ENCODE assay signal across 23 cellular contexts in genomic region chr4:183289688-183290087, GRCh38. TPM values are rescaled to one million over a fixed set of nuclear protein-coding genes. Genes with fewer than 3 reads are reported as not detected.
A peak's percentile ranks its signal among the peaks of the same experiment; 100 is the strongest.
DNase-seq lines count a peak whose midpoint lies in the region; ATAC-seq, FAIRE-seq and TF ChIP-seq lines count a peak whose summit lies in the region.
"Had no signal": no experiment of that assay in that cellular context is flagged by ENCODE, and none has a peak within 500 bp of the region (broad histone marks: within the 10 kb centered on the region; RNA-seq: fewer than 3 reads in every experiment).

No MANE protein-coding gene starts in this region.

- FAIRE-seq in RCC 7860 (lab: Jason Lieb, UNC), result no peak
- FAIRE-seq: GM12892 had no signal

- no peak overlapping the region for H3K27ac Mint-ChIP-seq in endodermal cell
- H3K27ac Mint-ChIP-seq: T-helper 1 cell treated with Interleukin-12 subunit alpha and Interleukin-12 subunit beta and Interleukin-4 antibody, amounts not matched to agents 30 μg/mL and 1 μg/mL, for 36 hours had no signal

- H3K27ac ChIP-seq in endodermal cell (ENCODE audit: low read depth, low read length) (no peak overlapping the region), WERI-Rb-1 (no peak overlapping the region)
- H3K27ac ChIP-seq: breast epithelium, C4-2B, hepatocyte, Peyer's patch, right lobe of liver, thoracic aorta had no signal

- no peak overlapping the region for H3K9ac ChIP-seq in endodermal cell (ENCODE audit: extremely low read depth, low read length, poor library complexity, severe bottlenecking)

- H3K27me3 Mint-ChIP-seq in endodermal cell (ENCODE audit: insufficient read depth), result no peaks in the 10 kb centered on the region

- H3K4me1 Mint-ChIP-seq in endodermal cell, result no peaks in the 10 kb centered on the region

- no peak for ATAC-seq in GM18873 (IDR thresholded peaks at IDR 0.05; ENCODE audit: low FRiP score, unreplicated experiment)
- ATAC-seq: right lobe of liver had no signal

- TF ChIP-seq CTCF in BE2C (IDR thresholded peaks at IDR 0.05; ENCODE audit: low read depth, low read length) (no peak), endodermal cell (conservative IDR thresholded peaks at IDR 0.05) (no peak), WERI-Rb-1 (IDR thresholded peaks at IDR 0.05; ENCODE audit: low read depth, low read length) (no peak)

- H3K9me3 ChIP-seq in BE2C, result no peaks in the 10 kb centered on the region
- H3K9me3 ChIP-seq in endodermal cell (ENCODE audit: control insufficient read depth, low read length), result no peaks in the 10 kb centered on the region
- no peaks in the 10 kb centered on the region for H3K9me3 ChIP-seq in WERI-Rb-1 (ENCODE audit: severe bottlenecking)
- H3K9me3 ChIP-seq: breast epithelium, Peyer's patch, right lobe of liver, thoracic aorta had no signal

- H3K9me3 Mint-ChIP-seq in endodermal cell, result no peaks in the 10 kb centered on the region
- H3K9me3 Mint-ChIP-seq: T-helper 1 cell treated with Interleukin-12 subunit alpha and Interleukin-12 subunit beta and Interleukin-4 antibody, amounts not matched to agents 30 μg/mL and 1 μg/mL, for 36 hours had no signal

- H3K27me3 ChIP-seq in BE2C (no peaks in the 10 kb centered on the region), endodermal cell (ENCODE audit: control insufficient read depth, insufficient read depth, low read length, poor library complexity, severe bottlenecking) (no peaks in the 10 kb centered on the region), WERI-Rb-1 (ENCODE audit: insufficient read depth, low read depth, severe bottlenecking) (no peaks in the 10 kb centered on the region)
- H3K27me3 ChIP-seq: breast epithelium, hepatocyte, Peyer's patch, right lobe of liver had no signal

- H3K36me3 ChIP-seq in BE2C (peaks cover 3% of the 10 kb centered on the region), endodermal cell (ENCODE audit: control insufficient read depth, insufficient read depth, low read length) (peaks cover 93% of the 10 kb centered on the region), WERI-Rb-1 (peaks cover 6% of the 10 kb centered on the region; the same call in 1 of the 2 replicates)
- H3K36me3 ChIP-seq: breast epithelium had no signal

- H3K4me3 ChIP-seq in BE2C (ENCODE audit: low read depth, low read length), result no peak overlapping the region
- H3K4me3 ChIP-seq in endodermal cell (ENCODE audit: low read length), result no peak overlapping the region
- H3K4me3 ChIP-seq in WERI-Rb-1 (ENCODE audit: low read depth, low read length), result no peak overlapping the region
- H3K4me3 ChIP-seq: breast epithelium, hepatocyte, Peyer's patch, right lobe of liver, thoracic aorta had no signal

- peak; percentile 25 for DNase-seq in BE2C
- peak; percentile 28 for DNase-seq in GM03348 (ENCODE audit: low spot score)
- DNase-seq in NCI-H226, result peak; percentile 9
- DNase-seq in endodermal cell, result peak; percentile 74
- no peak for DNase-seq in RCC 7860 (ENCODE audit: low spot score)
- no peak for DNase-seq in NCI-H345 treated with DMSO at 0.1 percent for 48 hours (lab: John Stamatoyannopoulos, UW; ENCODE audit: unreplicated experiment)
- DNase-seq in WERI-Rb-1, result no peak
- DNase-seq: activated CD4-positive, alpha-beta T cell treated with anti-CD3 and anti-CD28 coated beads for 1 hour; activated naive CD4-positive, alpha-beta T cell treated with anti-CD3 and anti-CD28 coated beads, Interleukin-2, amount 50 U/mL, for 16 hours; HCEC 1CT; NCI-H1694; NCI-H510A treated with DMSO at 0.1 percent for 48 hours; Peyer's patch; right lobe of liver had no signal

- H3K4me1 ChIP-seq in BE2C (no peaks in the 10 kb centered on the region), endodermal cell (ENCODE audit: control insufficient read depth, insufficient read depth, low read length) (no peaks in the 10 kb centered on the region)
- H3K4me1 ChIP-seq: breast epithelium had no signal

- peaks cover 72% of the 10 kb centered on the region for H3K36me3 Mint-ChIP-seq in endodermal cell (ENCODE audit: low read depth)

- H3K4me3 Mint-ChIP-seq in endodermal cell, result no peak overlapping the region
- H3K4me3 Mint-ChIP-seq: T-helper 1 cell treated with Interleukin-12 subunit alpha and Interleukin-12 subunit beta and Interleukin-4 antibody, amounts not matched to agents 30 μg/mL and 1 μg/mL, for 36 hours had no signal

- WGBS in endodermal cell (ENCODE audit: insufficient coverage in 1 of 2, insufficient read length in 1 of 2), 2 experiments, result 100% methylated on average over 4 of the region's 5 CpGs

RNA-seq across cellular contexts. Expression of gene CLDN22, which starts 30.4 kb away (rescaled TPM):
- polyA plus RNA-seq in BE2C (2012; ENCODE audit: insufficient read depth, insufficient read length, low read depth), result not detected
- under 1 TPM in 1 of 2 donors, not detected in 1; 0.15 TPM for total RNA-seq in endodermal cell
- not detected for polyA plus RNA-seq in endodermal cell (2013, experiment 1 of 2)
- polyA plus RNA-seq in endodermal cell (2013, experiment 2 of 2), result not detected
- total RNA-seq: breast epithelium, dermis microvascular lymphatic vessel endothelial cell, hepatocyte, mucosa of gallbladder, Peyer's patch, right lobe of liver, thoracic aorta had no signal
- polyA plus RNA-seq: hepatocyte had no signal

RNA-seq across cellular contexts. Expression of gene CLDN24, which starts 32.5 kb away (rescaled TPM):
- not detected for polyA plus RNA-seq in BE2C (2012; ENCODE audit: insufficient read depth, insufficient read length, low read depth)
- total RNA-seq in endodermal cell, result not detected
- not detected for polyA plus RNA-seq in endodermal cell (2013, experiment 1 of 2)
- not detected for polyA plus RNA-seq in endodermal cell (2013, experiment 2 of 2)
- total RNA-seq: breast epithelium, dermis microvascular lymphatic vessel endothelial cell, hepatocyte, mucosa of gallbladder, Peyer's patch, right lobe of liver, thoracic aorta had no signal

Comparison
In these comparisons a context has a peak if more than half of its experiments do, and no peak if none do; other contexts are left out.
1. DNase-seq: peak in BE2C (single experiment), GM03348 (single experiment), NCI-H226 (single experiment) and endodermal cell (single experiment); none in RCC 7860 (single experiment), NCI-H345 treated with DMSO at 0.1 percent for 48 hours (single experiment) and WERI-Rb-1 (single experiment).